8 cellular contexts compared by ENCODE assay signal in genomic region chr3:149969945-149970715, GRCh38.
DNase-seq lines count a peak whose midpoint lies in the region; ATAC-seq and TF ChIP-seq lines count a peak whose summit lies in the region.

No MANE protein-coding gene starts in this region.

- peak; percentile 52 for ATAC-seq in GM19324 (IDR thresholded peaks at IDR 0.05; ENCODE audit: low FRiP score, unreplicated experiment)
- peak; percentile 55 for ATAC-seq in HG03442 (IDR thresholded peaks at IDR 0.05; ENCODE audit: unreplicated experiment)

- no peak for TF ChIP-seq CTCF in epithelial cell of esophagus (IDR thresholded peaks at IDR 0.05; ENCODE audit: insufficient read depth, low read depth, low read length, missing control alignments)

- peak overlapping the region; percentile 71 for H3K4me3 ChIP-seq in epithelial cell of esophagus (ENCODE audit: low read length)

- peak; percentile 75 for DNase-seq in Ammon's horn (ENCODE audit: low spot score)
- peak; percentile 46 for DNase-seq in NCI-H748 treated with DMSO at 0.1 percent for 48 hours (lab: John Stamatoyannopoulos, UW)
- peak; percentile 38 for DNase-seq in activated T-cell treated with anti-CD3 and anti-CD28 coated beads for 24 hours (ENCODE audit: low read depth)
- peak; percentile 88 for DNase-seq in epithelial cell of esophagus (ENCODE audit: low read depth)
- DNase-seq in midbrain (lab: John Stamatoyannopoulos, UW), result peak; percentile 86
- DNase-seq in stimulated activated CD8-positive, alpha-beta memory T cell treated with anti-CD3 and anti-CD28 coated beads, Interleukin-15, amount 100 ng/mL, for 4 hours (ENCODE audit: low read depth in 2 of 2), result peak; percentile 55

Comparison
In these comparisons a context has a peak if more than half of its experiments do, and no peak if none do; other contexts are left out.
1. Peak in every context shown above with its lines: DNase-seq, ATAC-seq and H3K4me3 ChIP-seq.
2. DNase-seq: peak in every context shown above with its lines; median percentile 88 in epithelial cell of esophagus; 86 in midbrain; 75 in Ammon's horn; 55 in stimulated activated CD8-positive, alpha-beta memory T cell treated with anti-CD3 and anti-CD28 coated beads, Interleukin-15, amount 100 ng/mL, for 4 hours; 46 in NCI-H748 treated with DMSO at 0.1 percent for 48 hours; 38 in activated T-cell treated with anti-CD3 and anti-CD28 coated beads for 24 hours.